In the genomic region with DNA sequence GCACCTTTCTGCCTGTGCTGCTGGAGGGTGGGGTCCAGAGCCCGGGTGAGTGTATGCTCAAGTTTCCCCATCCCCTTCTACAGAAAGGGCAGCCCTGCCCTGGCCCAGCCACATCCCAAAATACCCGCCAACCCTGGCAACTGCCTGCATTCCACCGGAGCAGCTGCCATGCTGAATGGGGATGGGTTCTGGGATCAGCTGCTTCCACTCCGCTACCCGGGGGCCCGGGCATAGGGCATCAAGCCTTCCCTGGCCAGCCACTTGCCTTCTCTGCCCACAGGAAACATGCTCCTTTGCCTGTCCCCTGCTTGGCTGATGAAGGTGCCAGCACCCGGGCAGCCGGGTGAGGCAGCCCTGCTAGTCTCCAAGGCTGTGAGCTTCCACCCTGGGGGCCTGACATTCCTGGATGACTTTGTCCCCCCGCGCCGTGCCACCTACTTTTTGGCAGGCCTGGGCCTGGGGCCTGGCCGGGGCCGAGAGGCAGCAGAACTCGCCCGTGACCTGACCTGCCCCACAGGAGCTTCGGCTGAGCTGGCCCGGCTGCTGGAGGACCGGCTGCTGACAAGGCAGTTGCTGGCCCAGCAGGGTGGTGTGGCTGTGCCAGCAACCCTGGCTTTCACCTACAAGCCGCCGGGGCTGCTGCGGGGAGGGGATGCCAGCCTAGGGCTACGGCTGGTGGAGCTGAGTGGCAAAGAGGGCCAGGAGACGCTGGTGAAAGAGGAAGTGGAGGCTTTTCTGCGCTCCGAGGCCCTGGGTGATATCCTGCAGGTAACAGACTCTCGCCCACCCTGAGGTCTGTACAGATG, we compare ENCODE assay signal across 2 cellular contexts.
TF ChIP-seq lines count a peak whose summit lies in the region.

No MANE protein-coding gene starts in this region.

TF ChIP-seq in HEK293, 187 proteins besides CTCF, POLR2A, EP300 and RAD21:
- TF ChIP-seq HIC1 (tag by site-specific recombination; IDR thresholded peaks at IDR 0.05) (0 out of 2 replicates have a peak, but pooled peaks have one; percentile 39), ZNF549 (tag by site-specific recombination; IDR thresholded peaks at IDR 0.05) (no peak), ZNF777 (tag by site-specific recombination; IDR thresholded peaks at IDR 0.05; ENCODE audit: borderline replicate concordance) (no peak), ZNF394 (tag by site-specific recombination; IDR thresholded peaks at IDR 0.05; ENCODE audit: borderline replicate concordance) (no peak), ZNF157 (tag by site-specific recombination; IDR thresholded peaks at IDR 0.05) (no peak), SP3 (tag by site-specific recombination; IDR thresholded peaks at IDR 0.05) (no peak), KLF1 (tag by site-specific recombination; IDR thresholded peaks at IDR 0.05) (no peak), ZNF214 (tag by site-specific recombination; IDR thresholded peaks at IDR 0.05; ENCODE audit: borderline replicate concordance) (no peak), ZNF341 (tag by site-specific recombination; IDR thresholded peaks at IDR 0.05; ENCODE audit: low read depth) (peak; percentile 86), ZNF843 (tag by site-specific recombination; IDR thresholded peaks at IDR 0.05) (no peak), ZNF223 (tag by site-specific recombination; IDR thresholded peaks at IDR 0.05) (no peak), ZNF670 (tag by site-specific recombination; IDR thresholded peaks at IDR 0.05; ENCODE audit: low read depth) (no peak)
- TF ChIP-seq, protein P1, sequence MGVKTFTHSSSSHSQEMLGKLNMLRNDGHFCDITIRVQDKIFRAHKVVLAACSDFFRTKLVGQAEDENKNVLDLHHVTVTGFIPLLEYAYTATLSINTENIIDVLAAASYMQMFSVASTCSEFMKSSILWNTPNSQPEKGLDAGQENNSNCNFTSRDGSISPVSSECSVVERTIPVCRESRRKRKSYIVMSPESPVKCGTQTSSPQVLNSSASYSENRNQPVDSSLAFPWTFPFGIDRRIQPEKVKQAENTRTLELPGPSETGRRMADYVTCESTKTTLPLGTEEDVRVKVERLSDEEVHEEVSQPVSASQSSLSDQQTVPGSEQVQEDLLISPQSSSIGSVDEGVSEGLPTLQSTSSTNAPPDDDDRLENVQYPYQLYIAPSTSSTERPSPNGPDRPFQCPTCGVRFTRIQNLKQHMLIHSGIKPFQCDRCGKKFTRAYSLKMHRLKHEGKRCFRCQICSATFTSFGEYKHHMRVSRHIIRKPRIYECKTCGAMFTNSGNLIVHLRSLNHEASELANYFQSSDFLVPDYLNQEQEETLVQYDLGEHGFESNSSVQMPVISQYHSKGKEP (tag by site-specific recombination; IDR thresholded peaks at IDR 0.05), result no peak
- TF ChIP-seq, protein P2, sequence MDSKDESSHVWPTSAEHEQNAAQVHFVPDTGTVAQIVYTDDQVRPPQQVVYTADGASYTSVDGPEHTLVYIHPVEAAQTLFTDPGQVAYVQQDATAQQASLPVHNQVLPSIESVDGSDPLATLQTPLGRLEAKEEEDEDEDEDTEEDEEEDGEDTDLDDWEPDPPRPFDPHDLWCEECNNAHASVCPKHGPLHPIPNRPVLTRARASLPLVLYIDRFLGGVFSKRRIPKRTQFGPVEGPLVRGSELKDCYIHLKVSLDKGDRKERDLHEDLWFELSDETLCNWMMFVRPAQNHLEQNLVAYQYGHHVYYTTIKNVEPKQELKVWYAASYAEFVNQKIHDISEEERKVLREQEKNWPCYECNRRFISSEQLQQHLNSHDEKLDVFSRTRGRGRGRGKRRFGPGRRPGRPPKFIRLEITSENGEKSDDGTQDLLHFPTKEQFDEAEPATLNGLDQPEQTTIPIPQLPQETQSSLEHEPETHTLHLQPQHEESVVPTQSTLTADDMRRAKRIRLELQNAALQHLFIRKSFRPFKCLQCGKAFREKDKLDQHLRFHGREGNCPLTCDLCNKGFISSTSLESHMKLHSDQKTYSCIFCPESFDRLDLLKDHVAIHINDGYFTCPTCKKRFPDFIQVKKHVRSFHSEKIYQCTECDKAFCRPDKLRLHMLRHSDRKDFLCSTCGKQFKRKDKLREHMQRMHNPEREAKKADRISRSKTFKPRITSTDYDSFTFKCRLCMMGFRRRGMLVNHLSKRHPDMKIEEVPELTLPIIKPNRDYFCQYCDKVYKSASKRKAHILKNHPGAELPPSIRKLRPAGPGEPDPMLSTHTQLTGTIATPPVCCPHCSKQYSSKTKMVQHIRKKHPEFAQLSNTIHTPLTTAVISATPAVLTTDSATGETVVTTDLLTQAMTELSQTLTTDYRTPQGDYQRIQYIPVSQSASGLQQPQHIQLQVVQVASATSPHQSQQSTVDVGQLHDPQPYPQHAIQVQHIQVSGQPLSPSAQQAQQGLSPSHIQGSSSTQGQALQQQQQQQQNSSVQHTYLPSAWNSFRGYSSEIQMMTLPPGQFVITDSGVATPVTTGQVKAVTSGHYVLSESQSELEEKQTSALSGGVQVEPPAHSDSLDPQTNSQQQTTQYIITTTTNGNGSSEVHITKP (tag by site-specific recombination; IDR thresholded peaks at IDR 0.05), result no peak

TF ChIP-seq in HepG2, 621 proteins besides CTCF, POLR2A, EP300 and RAD21:
- TF ChIP-seq YEATS2 (CRISPR knock-in tag; IDR thresholded peaks at IDR 0.05; ENCODE audit: borderline replicate concordance) (no peak), ZNF687 (CRISPR knock-in tag; IDR thresholded peaks at IDR 0.05) (0 out of 2 replicates have a peak, but pooled peaks have one; percentile 15)
TF ChIP-seq in HepG2: peak in this region for 1.
